Comparison of ENCODE assay signal across 24 cellular contexts in genomic region chr13:113848020-113848419, GRCh38. TPM values are rescaled to one million over a fixed set of nuclear protein-coding genes. Genes with fewer than 3 reads are reported as not detected.
DNase-seq lines count a peak whose midpoint lies in the region; ATAC-seq and TF ChIP-seq lines count a peak whose summit lies in the region.
"Had no signal": no experiment of that assay in that cellular context is flagged by ENCODE, and none has a peak within 500 bp of the region (broad histone marks: within the 10 kb centered on the region; RNA-seq: fewer than 3 reads in every experiment).

No MANE protein-coding gene starts in this region.

- CTCF ChIA-PET in IMR-90 (lab: Yijun Ruan, JAX): no interaction called here

- H3K27me3 ChIP-seq in IMR-90 (ENCODE audit: control insufficient read depth, insufficient read depth, low read length): no peaks in the 10 kb centered on the region
- no peaks in the 10 kb centered on the region for H3K27me3 ChIP-seq in esophagus muscularis mucosa
- H3K27me3 ChIP-seq: adrenal gland, brain microvascular endothelial cell, ovary, suprapubic skin had no signal

- H3K18ac ChIP-seq in IMR-90 (ENCODE audit: low read depth, low read length): no peak overlapping the region

- 0 out of 4 replicates have a peak overlapping the region, but pooled peaks of 1 of the 2 experiments have one; percentile 7 for H4K8ac ChIP-seq in IMR-90 (ENCODE audit: low read depth in 2 of 2, low read length in 2 of 2)

- TF ChIP-seq CTCF in IMR-90 (conservative IDR thresholded peaks at IDR 0.05; ENCODE audit: low read depth, low read length): no peak
- TF ChIP-seq CTCF in esophagus muscularis mucosa (IDR thresholded peaks at IDR 0.05): no peak
- no peak for TF ChIP-seq CTCF in osteocyte (IDR thresholded peaks at IDR 0.05)

- no peak overlapping the region for H2AFZ ChIP-seq in IMR-90 (replicated peaks; ENCODE audit: low read length, poor library complexity)

- no peak overlapping the region for H3K4me3 Mint-ChIP-seq in osteocyte (ENCODE audit: unreplicated experiment)
- H3K4me3 Mint-ChIP-seq: stimulated activated naive B cell treated with anti-CD40 and anti-IgM and Interleukin-4, amounts not matched to agents 10 μg/mL and 1 μg/mL and 100 μg/mL, for 72 hours; T-helper 2 cell treated with Interferon-gamma antibody and Interleukin-4, amounts not matched to agents 5 μg/mL and 100 μg/mL, for 36 hours had no signal

- no peak overlapping the region for H2BK5ac ChIP-seq in IMR-90 (ENCODE audit: low read depth, low read length, poor library complexity, severe bottlenecking)

- peaks cover 43% of the 10 kb centered on the region for H3K9me1 ChIP-seq in IMR-90 (ENCODE audit: insufficient read depth, low read length)

- no TSS peak for BruUV-seq in IMR-90 (replicated peaks; lab: Mats Ljungman, UMichigan)

- no peak overlapping the region for H3K27ac ChIP-seq in IMR-90 (ENCODE audit: insufficient read depth, low read length)
- H3K27ac ChIP-seq in esophagus muscularis mucosa (replicated peaks in 1 of 4): peak overlapping the region; percentile 66 to 94 (median 69)
- H3K27ac ChIP-seq: adrenal gland, brain microvascular endothelial cell, ovary, suprapubic skin, VCaP had no signal

- peak overlapping the region; percentile 2; the same call in 1 of the 2 replicates for H3K23ac ChIP-seq in IMR-90 (ENCODE audit: low read depth, low read length)

- peak; percentile 7 for DNase-seq in activated naive CD4-positive, alpha-beta T cell treated with anti-CD3 and anti-CD28 coated beads, Interleukin-2, amount 50 U/mL, for 16 hours
- no peak for DNase-seq in activated naive CD4-positive, alpha-beta T cell (lab: John Stamatoyannopoulos, UW)
- DNase-seq in IMR-90 (no peak), esophagus muscularis mucosa (ENCODE audit: extremely low spot score) (no peak), osteocyte (ENCODE audit: extremely low spot score, unreplicated experiment) (peak; percentile 73)
- DNase-seq in central memory CD4-positive, alpha-beta T cell: no peak
- DNase-seq: brain microvascular endothelial cell; C1 segment of cervical spinal cord; Caco-2; kidney glomerular epithelial cell; NCI-H1092; NCI-H187 treated with DMSO at 0.1 percent for 48 hours; NCI-H526 treated with DMSO at 0.1 percent for 48 hours; stimulated activated CD4-positive, alpha-beta T cell treated with anti-CD3 and anti-CD28 coated beads, Interleukin-12 subunit alpha, Interleukin-12 subunit beta, amount 100 ng/mL, for 4 hours; stimulated activated CD4-positive, alpha-beta T cell treated with anti-CD3 and anti-CD28 coated beads, Interleukin-4, amount 100 ng/mL, for 24 hours; stimulated activated naive B cell treated with anti-CD40 and anti-IgM and Interleukin-4, amounts not matched to agents 10 μg/mL and 1 μg/mL and 100 μg/mL, for 72 hours had no signal

- peaks cover 46 to 97% of the 10 kb centered on the region in 2 experiments for H3K79me1 ChIP-seq in IMR-90 (ENCODE audit: low read depth in 1 of 2, low read length in 2 of 2)

- H3K14ac ChIP-seq in IMR-90 (replicated peaks; ENCODE audit: low read depth, low read length): peak overlapping the region; percentile 53; the same call in 1 of the 2 replicates

- H2AK9ac ChIP-seq in IMR-90 (replicated peaks; ENCODE audit: low read depth, low read length, poor library complexity): no peak overlapping the region

- in situ Hi-C loops in IMR-90 (cut with MboI; ENCODE audit: low sequenced_read_pairs): no loop called here

- dilution Hi-C loops in IMR-90 (cut with HindIII; ENCODE audit: low sequenced_read_pairs, unreplicated experiment): no loop called here

- H3K4me1 Mint-ChIP-seq in osteocyte (ENCODE audit: unreplicated experiment): no peaks in the 10 kb centered on the region

- H3K27ac Mint-ChIP-seq in osteocyte (ENCODE audit: unreplicated experiment): no peak overlapping the region
- H3K27ac Mint-ChIP-seq: stimulated activated naive B cell treated with anti-CD40 and anti-IgM and Interleukin-4, amounts not matched to agents 10 μg/mL and 1 μg/mL and 100 μg/mL, for 72 hours; T-helper 2 cell treated with Interferon-gamma antibody and Interleukin-4, amounts not matched to agents 5 μg/mL and 100 μg/mL, for 36 hours had no signal

- no peak overlapping the region for H3K56ac ChIP-seq in IMR-90 (ENCODE audit: extremely low read depth, insufficient read depth, low read length)

- ATAC-seq in IMR-90 (ENCODE audit: low read depth) (no peak), GM21360 (IDR thresholded peaks at IDR 0.05; ENCODE audit: unreplicated experiment) (no peak), GM19452 (IDR thresholded peaks at IDR 0.05; ENCODE audit: unreplicated experiment) (no peak)
- ATAC-seq: naive thymus-derived CD8-positive, alpha-beta T cell; stimulated activated naive B cell treated with anti-CD40 and anti-IgM and Interleukin-4, amounts not matched to agents 10 μg/mL and 1 μg/mL and 100 μg/mL, for 72 hours had no signal

- 100% methylated on average over 7 of the region's 8 CpGs; no CpG with 5 or more reads in 1 of the 2 experiments for WGBS in IMR-90 (ENCODE audit: extremely low coverage in 2 of 2, insufficient read length in 1 of 2), 2 experiments
- WGBS in esophagus muscularis mucosa: 83% methylated on average over 8 of the region's 8 CpGs

- H3K36me3 Mint-ChIP-seq in osteocyte (ENCODE audit: unreplicated experiment): peaks cover 3% of the 10 kb centered on the region
- H3K36me3 Mint-ChIP-seq: naive thymus-derived CD8-positive, alpha-beta T cell had no signal

- no peaks in the 10 kb centered on the region for H3K9me3 Mint-ChIP-seq in osteocyte (ENCODE audit: unreplicated experiment)
- H3K9me3 Mint-ChIP-seq: naive thymus-derived CD8-positive, alpha-beta T cell; stimulated activated naive B cell treated with anti-CD40 and anti-IgM and Interleukin-4, amounts not matched to agents 10 μg/mL and 1 μg/mL and 100 μg/mL, for 72 hours; T-helper 2 cell treated with Interferon-gamma antibody and Interleukin-4, amounts not matched to agents 5 μg/mL and 100 μg/mL, for 36 hours had no signal

- TF ChIP-seq RAD21 in IMR-90 (IDR thresholded peaks at IDR 0.05; ENCODE audit: low read length): no peak

- H4K91ac ChIP-seq in IMR-90 (ENCODE audit: insufficient read depth, low read depth, low read length): 0 out of 2 replicates have a peak overlapping the region, but pooled peaks have one; percentile 22

- H3K9me3 ChIP-seq in IMR-90 (ENCODE audit: control insufficient read depth, insufficient read depth, low read length) (no peaks in the 10 kb centered on the region), esophagus muscularis mucosa (no peaks in the 10 kb centered on the region)
- H3K9me3 ChIP-seq: adrenal gland, Caco-2, ovary, suprapubic skin had no signal

- no peak overlapping the region for H3K4ac ChIP-seq in IMR-90 (ENCODE audit: low read depth, low read length)

- H2BK20ac ChIP-seq in IMR-90 (ENCODE audit: low read depth, low read length): 0 out of 2 replicates have a peak overlapping the region, but pooled peaks have one; percentile 12

- H3K4me2 ChIP-seq in IMR-90 (ENCODE audit: low read depth, low read length): no peak overlapping the region

- H3K4me1 ChIP-seq in IMR-90 (ENCODE audit: control insufficient read depth, insufficient read depth, low read length): peaks cover 31% of the 10 kb centered on the region
- peaks cover 56 to 95% (median 90%) of the 10 kb centered on the region in 4 donors for H3K4me1 ChIP-seq in esophagus muscularis mucosa

- no peak for TF ChIP-seq EP300 in esophagus muscularis mucosa (IDR thresholded peaks at IDR 0.05)

- no peaks in the 10 kb centered on the region for H3K27me3 Mint-ChIP-seq in osteocyte (ENCODE audit: unreplicated experiment)

- H3K4me3 ChIP-seq in IMR-90 (ENCODE audit: insufficient read depth, low read depth, low read length) (no peak overlapping the region), esophagus muscularis mucosa (no peak overlapping the region)
- H3K4me3 ChIP-seq: adrenal gland, ovary, suprapubic skin had no signal

- no peak overlapping the region for H2AK5ac ChIP-seq in IMR-90 (ENCODE audit: low read depth, low read length)

- no peak overlapping the region for H2BK15ac ChIP-seq in IMR-90 (ENCODE audit: low read depth, low read length)

- H4K20me1 ChIP-seq in IMR-90 (ENCODE audit: insufficient read depth, low read length): peaks cover 97% of the 10 kb centered on the region

- intact Hi-C loops in IMR-90 (cut with micrococcal nuclease): no loop called here
- intact Hi-C loops in esophagus muscularis mucosa (cut with DNase I): no loop called here

- TF ChIP-seq POLR2A in IMR-90 (IDR thresholded peaks at IDR 0.05; ENCODE audit: low read depth, low read length): no peak
- TF ChIP-seq POLR2A in esophagus muscularis mucosa (IDR thresholded peaks at IDR 0.05; ENCODE audit: low read depth): no peak

- H3K9ac ChIP-seq in IMR-90 (ENCODE audit: low read depth, low read length): no peak overlapping the region

- H3K36me3 ChIP-seq in IMR-90 (ENCODE audit: control insufficient read depth, insufficient read depth, low read length) (peaks cover 53% of the 10 kb centered on the region), esophagus muscularis mucosa (peaks cover 16 to 53% (median 39%) of the 10 kb centered on the region in 4 donors)
- H3K36me3 ChIP-seq: adrenal gland, brain microvascular endothelial cell, ovary had no signal

- no peak overlapping the region; the same call in 1 of the 2 replicates for H4K5ac ChIP-seq in IMR-90 (ENCODE audit: low read depth, low read length)

- H2BK120ac ChIP-seq in IMR-90 (ENCODE audit: low read depth, low read length): 0 out of 2 replicates have a peak overlapping the region, but pooled peaks have one; percentile 18

- POLR2A ChIA-PET in IMR-90 (lab: Charles Lee; ENCODE audit: unreplicated experiment): no interaction called here

TF ChIP-seq in IMR-90, 13 proteins besides CTCF, POLR2A, EP300 and RAD21:
- no peak for TF ChIP-seq NFE2L2 (IDR thresholded peaks at IDR 0.05; ENCODE audit: low read depth, low read length)
- TF ChIP-seq MAFK (IDR thresholded peaks at IDR 0.05; ENCODE audit: low read depth, low read length): no peak
- no peak for TF ChIP-seq MAZ (IDR thresholded peaks at IDR 0.05; ENCODE audit: borderline replicate concordance, low read depth, low read length)
- TF ChIP-seq ELK1 (IDR thresholded peaks at IDR 0.05; ENCODE audit: borderline replicate concordance, low read depth, low read length): no peak

RNA-seq across cellular contexts. Expression of gene GAS6, which starts 15.9 kb away (rescaled TPM):
- total RNA-seq in IMR-90 (2012; rRNA removed) (212 and 220 TPM in 2 replicates), esophagus muscularis mucosa (100 to 1,000 TPM; 241 to 459 (median 346) TPM), osteocyte (14.8 and 15.0 TPM in 2 replicates)
- 795 and 823 TPM in 2 replicates for polyA plus RNA-seq in IMR-90 (2012; rRNA removed)
- 1,010 and 1,498 TPM in 2 replicates for polyA plus RNA-seq in IMR-90 (2012; cell fraction: cytosol; rRNA removed)
- 1,145 and 2,216 TPM in 2 replicates for polyA plus RNA-seq in IMR-90 (2012; cell fraction: nucleus; rRNA removed; ENCODE audit: low replicate concordance)

Comparison
In these comparisons a context has a peak if more than half of its experiments do, and no peak if none do; other contexts are left out.
1. DNase-seq: peak in activated naive CD4-positive, alpha-beta T cell treated with anti-CD3 and anti-CD28 coated beads, Interleukin-2, amount 50 U/mL, for 16 hours (single experiment) and osteocyte (single experiment); none in activated naive CD4-positive, alpha-beta T cell (0 of 4), IMR-90 (single experiment), esophagus muscularis mucosa (single experiment) and central memory CD4-positive, alpha-beta T cell (single experiment).
2. RNA of gene GAS6, which starts 15.9 kb away (total RNA-seq): 241 to 459 TPM in esophagus muscularis mucosa and 212 to 220 TPM in IMR-90; 14.8 to 15.0 TPM in osteocyte; every median in the first group is over 10 times any median in the second.